Comparison of ENCODE assay signal across 8 cellular contexts in genomic region chr19:55676384-55676783, GRCh38. TPM values are rescaled to one million over a fixed set of nuclear protein-coding genes. Genes with fewer than 3 reads are reported as not detected.
DNase-seq lines count a peak whose midpoint lies in the region; ATAC-seq and TF ChIP-seq lines count a peak whose summit lies in the region.

No MANE protein-coding gene starts in this region.

- TF ChIP-seq EP300 in SK-N-SH (IDR thresholded peaks at IDR 0.05; ENCODE audit: borderline replicate concordance in 1 of 2, low read depth in 1 of 2, low read length in 1 of 2): no peak

- H3K27ac ChIP-seq in SK-N-SH (ENCODE audit: low read depth in 2 of 2, low read length in 1 of 2) (no peak overlapping the region), right cardiac atrium (ENCODE audit: low read length) (peak overlapping the region; percentile 59)

- H3K36me3 Mint-ChIP-seq in activated T-helper 17 cell treated with anti-CD3 and anti-CD28 coated beads, Interleukin-2, amount 50 U/mL, for 72 hours (ENCODE audit: low read depth): peaks cover 89% of the 10 kb centered on the region

- H3K27ac Mint-ChIP-seq in activated T-helper 17 cell treated with anti-CD3 and anti-CD28 coated beads, Interleukin-2, amount 50 U/mL, for 72 hours: peak overlapping the region; percentile 91
- H3K27ac Mint-ChIP-seq in stimulated activated naive CD8-positive, alpha-beta T cell treated with anti-CD3 and anti-CD28 coated beads, Interleukin-15, amount 100 ng/mL, for 72 hours: no peak overlapping the region

- peak overlapping the region; percentile 97 for H3K4me2 ChIP-seq in SK-N-SH

- H3K79me2 ChIP-seq in SK-N-SH (ENCODE audit: insufficient read depth): peaks cover 92% of the 10 kb centered on the region

- ATAC-seq in SK-N-SH treated with all-trans-retinoic acid at 6 μM for 48 hours (no peak), right cardiac atrium (no peak), HG03108 (IDR thresholded peaks at IDR 0.05; ENCODE audit: unreplicated experiment) (no peak), omental fat pad (ENCODE audit: low FRiP score) (no peak)
- no peak for ATAC-seq in activated T-helper 17 cell treated with anti-CD3 and anti-CD28 coated beads, Interleukin-2, amount 50 U/mL, for 72 hours (replicated peaks)
- no peak for ATAC-seq in stimulated activated naive CD8-positive, alpha-beta T cell treated with anti-CD3 and anti-CD28 coated beads, Interleukin-15, amount 100 ng/mL, for 72 hours

- intact Hi-C loops in right cardiac atrium (cut with DNase I): no loop called here

- no peak overlapping the region for H2AFZ ChIP-seq in SK-N-SH (ENCODE audit: low read depth)

- H3K4me3 Mint-ChIP-seq in activated T-helper 17 cell treated with anti-CD3 and anti-CD28 coated beads, Interleukin-2, amount 50 U/mL, for 72 hours: peak overlapping the region; percentile 86
- peak overlapping the region; percentile 91 to 92 for H3K4me3 Mint-ChIP-seq in stimulated activated naive CD8-positive, alpha-beta T cell treated with anti-CD3 and anti-CD28 coated beads, Interleukin-15, amount 100 ng/mL, for 72 hours

- H3K27me3 ChIP-seq in SK-N-SH (ENCODE audit: insufficient read depth) (no peaks in the 10 kb centered on the region), right cardiac atrium (ENCODE audit: control insufficient read depth, insufficient read depth) (no peaks in the 10 kb centered on the region)

- TF ChIP-seq RAD21 in SK-N-SH (IDR thresholded peaks at IDR 0.05; ENCODE audit: low read length): no peak

- H3K9me3 Mint-ChIP-seq in activated T-helper 17 cell treated with anti-CD3 and anti-CD28 coated beads, Interleukin-2, amount 50 U/mL, for 72 hours: no peaks in the 10 kb centered on the region
- H3K9me3 Mint-ChIP-seq in stimulated activated naive CD8-positive, alpha-beta T cell treated with anti-CD3 and anti-CD28 coated beads, Interleukin-15, amount 100 ng/mL, for 72 hours: no peaks in the 10 kb centered on the region

- peak overlapping the region; percentile 87 for H3K9ac ChIP-seq in SK-N-SH

- H3K27me3 Mint-ChIP-seq in activated T-helper 17 cell treated with anti-CD3 and anti-CD28 coated beads, Interleukin-2, amount 50 U/mL, for 72 hours: no peaks in the 10 kb centered on the region
- H3K27me3 Mint-ChIP-seq in stimulated activated naive CD8-positive, alpha-beta T cell treated with anti-CD3 and anti-CD28 coated beads, Interleukin-15, amount 100 ng/mL, for 72 hours: no peaks in the 10 kb centered on the region

- peaks cover 28% of the 10 kb centered on the region for H3F3A ChIP-seq in SK-N-SH (replicated peaks; ENCODE audit: insufficient read depth)

- H3K4me1 ChIP-seq in SK-N-SH (ENCODE audit: control insufficient read depth in 1 of 2, insufficient read depth in 2 of 2, low read depth in 1 of 2, low read length in 1 of 2) (peaks cover 7 to 28% of the 10 kb centered on the region in 2 experiments; a peak in 3 of 4 replicates), right cardiac atrium (ENCODE audit: control insufficient read depth, insufficient read depth, low read length) (peaks cover 5% of the 10 kb centered on the region)

- H3K9me3 ChIP-seq in SK-N-SH (no peaks in the 10 kb centered on the region), right cardiac atrium (ENCODE audit: control insufficient read depth, low read length) (no peaks in the 10 kb centered on the region)

- TF ChIP-seq CTCF in SK-N-SH (IDR thresholded peaks at IDR 0.05) (peak; percentile 29), omental fat pad (IDR thresholded peaks at IDR 0.05) (no peak)

- 68% methylated on average over 5 of the region's 5 CpGs for WGBS in SK-N-SH (ENCODE audit: low lambda C conversion rate)
- WGBS in right cardiac atrium: 41% methylated on average over 5 of the region's 5 CpGs

- H4K20me1 ChIP-seq in SK-N-SH (ENCODE audit: insufficient read depth): peaks cover 78% of the 10 kb centered on the region

- H3K36me3 ChIP-seq in SK-N-SH (replicated peaks in 1 of 2; ENCODE audit: control insufficient read depth in 1 of 2, insufficient read depth in 2 of 2, low read length in 1 of 2): peaks cover 27 to 47% of the 10 kb centered on the region in 2 experiments

- CTCF ChIA-PET in SK-N-SH (lab: Yijun Ruan, JAX): interaction anchor here (1.0 kb wide), 1 partner anchor 22 kb away, joined by 4 read pairs; no protein-coding TSS in a partner anchor

- POLR2A ChIA-PET in SK-N-SH (lab: Yijun Ruan, JAX): no interaction called here

- H3K4me3 ChIP-seq in SK-N-SH (ENCODE audit: low read depth in 2 of 2, low read length in 1 of 2) (peak overlapping the region; percentile 74 to 96), right cardiac atrium (ENCODE audit: low read length) (peak overlapping the region; percentile 79)

- peaks cover 33% of the 10 kb centered on the region for H3K4me1 Mint-ChIP-seq in activated T-helper 17 cell treated with anti-CD3 and anti-CD28 coated beads, Interleukin-2, amount 50 U/mL, for 72 hours
- peaks cover 80% of the 10 kb centered on the region for H3K4me1 Mint-ChIP-seq in stimulated activated naive CD8-positive, alpha-beta T cell treated with anti-CD3 and anti-CD28 coated beads, Interleukin-15, amount 100 ng/mL, for 72 hours

- H3K9me2 ChIP-seq in SK-N-SH: no peaks in the 10 kb centered on the region

- no peak for DNase-seq in SK-N-SH
- peak in 2 of 3 donors; percentile 42 to 76 for DNase-seq in right cardiac atrium
- DNase-seq in stimulated activated naive CD8-positive, alpha-beta T cell treated with anti-CD3 and anti-CD28 coated beads, Interleukin-15, amount 100 ng/mL, for 72 hours: no peak
- no peak for DNase-seq in omental fat pad (ENCODE audit: low spot score)
- no peak for DNase-seq in middle frontal gyrus (ENCODE audit: extremely low spot score, low spot score)

TF ChIP-seq in SK-N-SH, 30 proteins besides CTCF, POLR2A, EP300 and RAD21:
- TF ChIP-seq NFIC (IDR thresholded peaks at IDR 0.05; ENCODE audit: borderline replicate concordance): peak; percentile 47; the same call in 1 of the 2 replicates
- TF ChIP-seq MAX (IDR thresholded peaks at IDR 0.05; ENCODE audit: low read depth): no peak
- TF ChIP-seq POLR2AphosphoS5 (IDR thresholded peaks at IDR 0.05; ENCODE audit: low read depth, low read length): no peak
- TF ChIP-seq JUND (IDR thresholded peaks at IDR 0.05): no peak
TF ChIP-seq in SK-N-SH: peak in this region for 1.

TF ChIP-seq in SK-N-SH treated with all-trans-retinoic acid at 6 μM for 48 hours, 23 proteins besides CTCF, POLR2A, EP300 and RAD21 (continues in another document):
- no peak for TF ChIP-seq BACH2 (CRISPR knock-in tag; IDR thresholded peaks at IDR 0.05; ENCODE audit: borderline replicate concordance)
- no peak for TF ChIP-seq ESRRG (CRISPR knock-in tag; IDR thresholded peaks at IDR 0.05)
- no peak for TF ChIP-seq ARNTL (CRISPR knock-in tag; IDR thresholded peaks at IDR 0.05; ENCODE audit: borderline replicate concordance, low read depth)
- no peak for TF ChIP-seq SNAI2 (CRISPR knock-in tag; IDR thresholded peaks at IDR 0.05)
- no peak for TF ChIP-seq RARB (CRISPR knock-in tag; IDR thresholded peaks at IDR 0.05)
- TF ChIP-seq ZFP3 (CRISPR knock-in tag; IDR thresholded peaks at IDR 0.05): no peak
- no peak for TF ChIP-seq ZFP30 (CRISPR knock-in tag; IDR thresholded peaks at IDR 0.05)
- TF ChIP-seq TCF4 (CRISPR knock-in tag; IDR thresholded peaks at IDR 0.05; ENCODE audit: borderline replicate concordance): no peak
- TF ChIP-seq OSR1 (CRISPR knock-in tag; IDR thresholded peaks at IDR 0.05): no peak
- no peak for TF ChIP-seq TOX (CRISPR knock-in tag; IDR thresholded peaks at IDR 0.05; ENCODE audit: borderline replicate concordance)
- no peak for TF ChIP-seq GLIS3 (CRISPR knock-in tag; IDR thresholded peaks at IDR 0.05)
- TF ChIP-seq ZC3H10 (CRISPR knock-in tag; IDR thresholded peaks at IDR 0.05): no peak

RNA-seq across cellular contexts. Expression of gene EPN1, which starts 1.4 kb away (rescaled TPM):
- 72.0 and 134 TPM in 2 replicates for polyA plus RNA-seq in SK-N-SH (2012; rRNA removed)
- 63.8 and 104 TPM in 2 replicates for polyA plus RNA-seq in SK-N-SH (2012; cell fraction: cytosol; rRNA removed)
- polyA plus RNA-seq in SK-N-SH (2012; cell fraction: nucleus; rRNA removed): 83.4 and 133 TPM in 2 replicates
- total RNA-seq in activated T-helper 17 cell treated with anti-CD3 and anti-CD28 coated beads, Interleukin-2, amount 50 U/mL, for 72 hours: 10 to 100 TPM; 29.2 to 45.1 TPM
- total RNA-seq in right cardiac atrium: 100 to 1,000 TPM; 175 to 232 (median 208) TPM
- 187 TPM for polyA plus RNA-seq in right cardiac atrium
- 10 to 100 TPM; 56.4 to 82.3 (median 62.0) TPM for total RNA-seq in omental fat pad

RNA-seq across cellular contexts. Expression of gene U2AF2, which starts 21.5 kb away (rescaled TPM):
- polyA plus RNA-seq in SK-N-SH (2012; rRNA removed) (217 and 321 TPM in 2 replicates), right cardiac atrium (76.0 TPM)
- polyA plus RNA-seq in SK-N-SH (2012; cell fraction: cytosol; rRNA removed): 124 and 156 TPM in 2 replicates
- 370 and 570 TPM in 2 replicates for polyA plus RNA-seq in SK-N-SH (2012; cell fraction: nucleus; rRNA removed)
- total RNA-seq in activated T-helper 17 cell treated with anti-CD3 and anti-CD28 coated beads, Interleukin-2, amount 50 U/mL, for 72 hours: 100 to 1,000 TPM; 254 to 333 TPM
- total RNA-seq in right cardiac atrium (100 to 1,000 TPM in 1 of 4 donors, 10 to 100 TPM in 3; 87.5 to 101 (median 90.4) TPM), omental fat pad (100 to 1,000 TPM in 2 of 4 donors, 10 to 100 TPM in 2; 55.2 to 132 (median 86.1) TPM)

RNA-seq across cellular contexts. Expression of gene CCDC106, which starts 28.4 kb away (rescaled TPM):
- 20.1 and 27.1 TPM in 2 replicates for polyA plus RNA-seq in SK-N-SH (2012; rRNA removed)
- 16.0 and 19.9 TPM in 2 replicates for polyA plus RNA-seq in SK-N-SH (2012; cell fraction: cytosol; rRNA removed)
- 37.5 and 65.8 TPM in 2 replicates for polyA plus RNA-seq in SK-N-SH (2012; cell fraction: nucleus; rRNA removed)
- 1 to 10 TPM; 2.4 to 2.6 TPM for total RNA-seq in activated T-helper 17 cell treated with anti-CD3 and anti-CD28 coated beads, Interleukin-2, amount 50 U/mL, for 72 hours
- 10 to 100 TPM; 23.6 to 26.6 (median 24.3) TPM for total RNA-seq in right cardiac atrium
- polyA plus RNA-seq in right cardiac atrium: 30.4 TPM
- 10 to 100 TPM in 3 of 4 donors, 1 to 10 TPM in 1; 9.8 to 15.2 (median 11.0) TPM for total RNA-seq in omental fat pad

RNA-seq across cellular contexts. Expression of gene ZNF581, which starts 32.9 kb away (rescaled TPM):
- polyA plus RNA-seq in SK-N-SH (2012; rRNA removed): 24.2 and 24.7 TPM in 2 replicates
- polyA plus RNA-seq in SK-N-SH (2012; cell fraction: cytosol; rRNA removed): 14.5 and 20.7 TPM in 2 replicates
- polyA plus RNA-seq in SK-N-SH (2012; cell fraction: nucleus; rRNA removed): 27.5 and 35.6 TPM in 2 replicates
- total RNA-seq in activated T-helper 17 cell treated with anti-CD3 and anti-CD28 coated beads, Interleukin-2, amount 50 U/mL, for 72 hours: 10 to 100 TPM; 26.4 to 35.6 TPM
- total RNA-seq in right cardiac atrium: 10 to 100 TPM in 1 of 4 donors, 1 to 10 TPM in 3; 7.7 to 12.5 (median 9.3) TPM
- polyA plus RNA-seq in right cardiac atrium: 6.3 TPM
- 10 to 100 TPM in 3 of 4 donors, 1 to 10 TPM in 1; 9.9 to 15.0 (median 11.9) TPM for total RNA-seq in omental fat pad

RNA-seq across cellular contexts. Expression of gene ZNF580, which starts 35.6 kb away (rescaled TPM):
- polyA plus RNA-seq in SK-N-SH (2012; rRNA removed): 14.0 and 21.9 TPM in 2 replicates
- polyA plus RNA-seq in SK-N-SH (2012; cell fraction: cytosol; rRNA removed): 16.3 and 18.1 TPM in 2 replicates
- polyA plus RNA-seq in SK-N-SH (2012; cell fraction: nucleus; rRNA removed): 76.2 and 102 TPM in 2 replicates
- 10 to 100 TPM; 21.9 to 22.2 TPM for total RNA-seq in activated T-helper 17 cell treated with anti-CD3 and anti-CD28 coated beads, Interleukin-2, amount 50 U/mL, for 72 hours
- 10 to 100 TPM; 23.7 to 32.0 (median 28.9) TPM for total RNA-seq in right cardiac atrium
- polyA plus RNA-seq in right cardiac atrium: 18.7 TPM
- 10 to 100 TPM; 11.4 to 20.5 (median 13.8) TPM for total RNA-seq in omental fat pad

Comparison
In these comparisons a context has a peak if more than half of its experiments do, and no peak if none do; other contexts are left out.
1. DNase-seq: peak in right cardiac atrium (2 of 3); none in SK-N-SH (single experiment), stimulated activated naive CD8-positive, alpha-beta T cell treated with anti-CD3 and anti-CD28 coated beads, Interleukin-15, amount 100 ng/mL, for 72 hours (0 of 2), omental fat pad (single experiment) and middle frontal gyrus (single experiment).